9 cellular contexts compared by ENCODE assay signal in genomic region chr3:22959593-22959992, GRCh38.
DNase-seq lines count a peak whose midpoint lies in the region; ATAC-seq and TF ChIP-seq lines count a peak whose summit lies in the region.
"Had no signal": no experiment of that assay in that cellular context is flagged by ENCODE, and none has a peak within 500 bp of the region (broad histone marks: within the 10 kb centered on the region; RNA-seq: fewer than 3 reads in every experiment).

No MANE protein-coding gene starts in this region.

- no peaks in the 10 kb centered on the region for H3K9me3 Mint-ChIP-seq in stimulated activated naive B cell treated with anti-CD40 and anti-IgM and Interleukin-4, amounts not matched to agents 10 μg/mL and 1 μg/mL and 100 μg/mL, for 72 hours
- peaks cover 2% of the 10 kb centered on the region for H3K9me3 Mint-ChIP-seq in activated CD4-positive, alpha-beta T cell treated with anti-CD3 and anti-CD28 coated beads, Interleukin-2, amount 10 ng/mL, durations not matched to agents 7 days and 5 days

- H3K36me3 Mint-ChIP-seq in stimulated activated naive B cell treated with anti-CD40 and anti-IgM and Interleukin-4, amounts not matched to agents 10 μg/mL and 1 μg/mL and 100 μg/mL, for 72 hours, result no peaks in the 10 kb centered on the region
- no peaks in the 10 kb centered on the region for H3K36me3 Mint-ChIP-seq in activated CD4-positive, alpha-beta T cell treated with anti-CD3 and anti-CD28 coated beads, Interleukin-2, amount 10 ng/mL, durations not matched to agents 7 days and 5 days (ENCODE audit: low read depth)

- peak; percentile 27 for DNase-seq in stimulated activated naive B cell treated with anti-CD40 and anti-IgM and Interleukin-4, amounts not matched to agents 10 μg/mL and 1 μg/mL and 100 μg/mL, for 72 hours
- no peak for DNase-seq in activated effector memory CD4-positive, alpha-beta T cell treated with anti-CD3 and anti-CD28 coated beads, Interleukin-2, amount 50 U/mL, for 16 hours
- DNase-seq in HEK293T (ENCODE audit: extremely low spot score) (no peak), foreskin keratinocyte (no peak)
- no peak for DNase-seq in activated CD4-positive, alpha-beta T cell treated with anti-CD3 and anti-CD28 coated beads, Interleukin-2, amount 10 ng/mL, durations not matched to agents 7 days and 5 days
- DNase-seq: activated CD4-positive, CD25-positive, alpha-beta regulatory T cell treated with anti-CD3 and anti-CD28 coated beads, Interleukin-2, amount 50 U/mL, for 72 hours had no signal

- H3K4me3 Mint-ChIP-seq in stimulated activated naive B cell treated with anti-CD40 and anti-IgM and Interleukin-4, amounts not matched to agents 10 μg/mL and 1 μg/mL and 100 μg/mL, for 72 hours, result no peak overlapping the region
- H3K4me3 Mint-ChIP-seq in activated CD4-positive, alpha-beta T cell treated with anti-CD3 and anti-CD28 coated beads, Interleukin-2, amount 10 ng/mL, durations not matched to agents 7 days and 5 days, result no peak overlapping the region

- H3K4me1 Mint-ChIP-seq in stimulated activated naive B cell treated with anti-CD40 and anti-IgM and Interleukin-4, amounts not matched to agents 10 μg/mL and 1 μg/mL and 100 μg/mL, for 72 hours, result peaks cover 9 to 12% of the 10 kb centered on the region in 2 donors
- no peaks in the 10 kb centered on the region for H3K4me1 Mint-ChIP-seq in activated CD4-positive, alpha-beta T cell treated with anti-CD3 and anti-CD28 coated beads, Interleukin-2, amount 10 ng/mL, durations not matched to agents 7 days and 5 days

- H3K27ac ChIP-seq in foreskin keratinocyte, result no peak overlapping the region

- no peaks in the 10 kb centered on the region for H3K27me3 Mint-ChIP-seq in stimulated activated naive B cell treated with anti-CD40 and anti-IgM and Interleukin-4, amounts not matched to agents 10 μg/mL and 1 μg/mL and 100 μg/mL, for 72 hours
- H3K27me3 Mint-ChIP-seq in activated CD4-positive, alpha-beta T cell treated with anti-CD3 and anti-CD28 coated beads, Interleukin-2, amount 10 ng/mL, durations not matched to agents 7 days and 5 days, result no peaks in the 10 kb centered on the region

- no peak for TF ChIP-seq CTCF in foreskin keratinocyte (conservative IDR thresholded peaks at IDR 0.05)

- ATAC-seq in GM18909 (IDR thresholded peaks at IDR 0.05; ENCODE audit: poor library complexity, unreplicated experiment) (peak; percentile 88), GM21786 (IDR thresholded peaks at IDR 0.05; ENCODE audit: unreplicated experiment) (peak; percentile 94), HG03342 (IDR thresholded peaks at IDR 0.05; ENCODE audit: unreplicated experiment) (peak; percentile 92), foreskin keratinocyte (no peak)
- ATAC-seq in stimulated activated naive B cell treated with anti-CD40 and anti-IgM and Interleukin-4, amounts not matched to agents 10 μg/mL and 1 μg/mL and 100 μg/mL, for 72 hours (replicated peaks), result peak; percentile 89 to 96

- CTCF ChIA-PET in HEK293T (lab: Yijun Ruan, JAX), result no interaction called here
- CTCF ChIA-PET in activated CD4-positive, alpha-beta T cell treated with anti-CD3 and anti-CD28 coated beads, Interleukin-2, amount 10 ng/mL, durations not matched to agents 7 days and 5 days (lab: Charles Lee), result no interaction called here

- H3K4me1 ChIP-seq in foreskin keratinocyte, result no peaks in the 10 kb centered on the region

- POLR2A ChIA-PET in HEK293T (lab: Yijun Ruan, JAX), result no interaction called here
- POLR2A ChIA-PET in activated CD4-positive, alpha-beta T cell treated with anti-CD3 and anti-CD28 coated beads, Interleukin-2, amount 10 ng/mL, durations not matched to agents 7 days and 5 days (lab: Charles Lee), result no interaction called here

- H3K27ac Mint-ChIP-seq in stimulated activated naive B cell treated with anti-CD40 and anti-IgM and Interleukin-4, amounts not matched to agents 10 μg/mL and 1 μg/mL and 100 μg/mL, for 72 hours, result no peak overlapping the region
- no peak overlapping the region for H3K27ac Mint-ChIP-seq in activated CD4-positive, alpha-beta T cell treated with anti-CD3 and anti-CD28 coated beads, Interleukin-2, amount 10 ng/mL, durations not matched to agents 7 days and 5 days

- H3K27me3 ChIP-seq in foreskin keratinocyte, result peaks cover 30% of the 10 kb centered on the region

TF ChIP-seq in HEK293T, 16 proteins besides CTCF, POLR2A, EP300 and RAD21:
- TF ChIP-seq ARNT (IDR thresholded peaks at IDR 0.05) (no peak), NFRKB (IDR thresholded peaks at IDR 0.05) (no peak), BHLHE40 (IDR thresholded peaks at IDR 0.05; ENCODE audit: borderline replicate concordance) (no peak), FOXM1 (IDR thresholded peaks at IDR 0.05; ENCODE audit: borderline replicate concordance) (no peak), L3MBTL2 (conservative IDR thresholded peaks at IDR 0.05) (no peak), CTBP1 (IDR thresholded peaks at IDR 0.05; ENCODE audit: borderline replicate concordance) (no peak), ELF4 (IDR thresholded peaks at IDR 0.05) (no peak), HDGF (IDR thresholded peaks at IDR 0.05; ENCODE audit: borderline replicate concordance) (no peak), LEF1 (IDR thresholded peaks at IDR 0.05; ENCODE audit: borderline replicate concordance) (no peak), FOXA1 (IDR thresholded peaks at IDR 0.05) (no peak), SUZ12 (IDR thresholded peaks at IDR 0.05) (no peak)
